In genomic region chr5:178516836-178517235, GRCh38 we compare ENCODE assay signal across 22 cellular contexts.
"Had no signal": no experiment of that assay in that cellular context is flagged by ENCODE, and none has a peak within 500 bp of the region (broad histone marks: within the 10 kb centered on the region; RNA-seq: fewer than 3 reads in every experiment).

No MANE protein-coding gene starts in this region.

- H3K4me3 ChIP-seq: MG63, SJSA1, SK-N-MC had no signal

- H3K27me3 ChIP-seq: MG63, SJSA1 had no signal

- DNase-seq: Karpas-422, KG1, MG63, NCI-H1092, NCI-H1105 treated with DMSO at 0.1 percent for 48 hours, NCI-H1417 treated with DMSO at 0.1 percent for 48 hours, NCI-H146, NCI-H1694 treated with DMSO at 0.1 percent for 48 hours, NCI-H1930, NCI-H2081 treated with DMSO at 0.1 percent for 48 hours, NCI-H2171, NCI-H226, NCI-H446, NCI-H510A, NCI-H524 treated with DMSO at 0.1 percent for 48 hours, NCI-H69, NCI-H774, Right ventricle myocardium superior, RPMI8226, SIG-M5 had no signal

- H3K36me3 ChIP-seq: SJSA1 had no signal

- H3K27ac ChIP-seq: SJSA1, SK-N-MC had no signal

- H3K4me1 ChIP-seq: SJSA1 had no signal
